In the genomic region with DNA sequence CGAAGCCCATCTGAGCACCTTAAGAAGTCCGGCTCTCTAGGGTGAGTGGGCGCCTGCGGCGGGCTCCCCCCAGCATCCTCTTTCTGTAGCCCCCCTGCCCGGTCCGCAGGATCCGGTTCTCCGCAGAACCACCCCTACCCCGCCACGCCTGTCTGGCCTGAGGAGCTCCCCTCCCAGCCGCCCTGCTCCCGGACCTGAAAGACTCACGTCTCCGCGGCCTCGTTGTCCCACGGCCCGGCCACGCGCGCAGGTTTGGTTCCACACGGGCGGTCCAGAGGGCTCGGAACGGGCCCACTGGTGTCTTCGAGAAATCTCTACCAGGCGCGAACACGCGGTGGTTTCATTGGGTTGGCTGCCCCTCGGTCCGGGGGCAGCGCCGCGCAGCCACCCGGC, we compare ENCODE assay signal across 8 cellular contexts. TPM values are rescaled to one million over a fixed set of nuclear protein-coding genes. Genes with fewer than 3 reads are reported as not detected.
DNase-seq lines count a peak whose midpoint lies in the region; ATAC-seq, FAIRE-seq and TF ChIP-seq lines count a peak whose summit lies in the region.

No MANE protein-coding gene starts in this region.

- peak overlapping the region; percentile 12 for H3K14ac ChIP-seq in trophoblast cell (ENCODE audit: low read length)

- TF ChIP-seq CTCF in OCI-LY3 (IDR thresholded peaks at IDR 0.05; ENCODE audit: low read depth, low read length), result no peak
- TF ChIP-seq CTCF in epithelial cell of proximal tubule (conservative IDR thresholded peaks at IDR 0.05; ENCODE audit: low read depth, low read length), result no peak

- H2BK5ac ChIP-seq in trophoblast cell (ENCODE audit: low read depth, low read length, poor library complexity), result no peak overlapping the region

- no CpG with 5 or more reads among the region's 37 CpGs for WGBS in trophoblast cell (ENCODE audit: extremely low coverage, insufficient coverage, insufficient read length)

- H3K9me3 Mint-ChIP-seq in CD4-positive, CD25-positive, alpha-beta regulatory T cell, result no peaks in the 10 kb centered on the region

- peaks cover 27% of the 10 kb centered on the region for H4K20me1 ChIP-seq in OCI-LY3 (ENCODE audit: insufficient read depth, low read length)

- H3K23ac ChIP-seq in trophoblast cell (ENCODE audit: low read length), result no peak overlapping the region

- peaks cover 10% of the 10 kb centered on the region for H3K79me1 ChIP-seq in trophoblast cell (ENCODE audit: low read length)

- H2AFZ ChIP-seq in OCI-LY3 (ENCODE audit: low read depth, low read length) (peak overlapping the region; percentile 82), trophoblast cell (ENCODE audit: insufficient read depth, low read length, poor library complexity) (peak overlapping the region; percentile 74)

- peak overlapping the region; percentile 98 for H3K9ac ChIP-seq in OCI-LY3 (ENCODE audit: low read length)
- H3K9ac ChIP-seq in trophoblast cell (ENCODE audit: low read length), result peak overlapping the region; percentile 74

- peaks cover 19% of the 10 kb centered on the region for H3K36me3 Mint-ChIP-seq in CD4-positive, CD25-positive, alpha-beta regulatory T cell

- H3K4me3 Mint-ChIP-seq in CD4-positive, CD25-positive, alpha-beta regulatory T cell, result peak overlapping the region; percentile 97 to 99 (median 98)

- peak overlapping the region; percentile 5 for H4K8ac ChIP-seq in trophoblast cell (ENCODE audit: low read depth, low read length)

- peak overlapping the region; percentile 28 for H3K18ac ChIP-seq in trophoblast cell (ENCODE audit: low read length)

- H4K12ac ChIP-seq in trophoblast cell (ENCODE audit: low read depth, low read length), result no peak overlapping the region

- no peaks in the 10 kb centered on the region for H3K27me3 ChIP-seq in CD4-positive, CD25-positive, alpha-beta regulatory T cell (ENCODE audit: control insufficient read depth, insufficient read depth, low read length)
- H3K27me3 ChIP-seq in OCI-LY3 (ENCODE audit: low read depth, low read length) (no peaks in the 10 kb centered on the region), trophoblast cell (ENCODE audit: insufficient read depth, low read length) (no peaks in the 10 kb centered on the region)

- ATAC-seq in CD4-positive, CD25-positive, alpha-beta regulatory T cell (ENCODE audit: low read depth in 2 of 2), result no peak
- peak; percentile 21 for ATAC-seq in GM21619 (IDR thresholded peaks at IDR 0.05; ENCODE audit: unreplicated experiment)

- no peak for DNase-seq in CD4-positive, CD25-positive, alpha-beta regulatory T cell
- DNase-seq in epithelial cell of proximal tubule (ENCODE audit: low read depth) (no peak), trophoblast cell (no peak), GM12892 (ENCODE audit: insufficient read length) (no peak)
- DNase-seq in stimulated activated CD4-positive, alpha-beta T cell treated with anti-CD3 and anti-CD28 coated beads, Interleukin-2, amount 100 ng/mL, for 48 hours, result no peak
- DNase-seq in activated CD8-positive, alpha-beta memory T cell treated with anti-CD3 and anti-CD28 coated beads for 24 hours, result no peak

- H3K27me3 Mint-ChIP-seq in CD4-positive, CD25-positive, alpha-beta regulatory T cell, result no peaks in the 10 kb centered on the region

- H3K4me1 ChIP-seq in CD4-positive, CD25-positive, alpha-beta regulatory T cell (ENCODE audit: control insufficient read depth, insufficient read depth, low read length, poor library complexity, severe bottlenecking), result peaks cover 48% of the 10 kb centered on the region
- H3K4me1 ChIP-seq in OCI-LY3 (ENCODE audit: low read length), result peaks cover 20% of the 10 kb centered on the region
- H3K4me1 ChIP-seq in trophoblast cell (ENCODE audit: control insufficient read depth in 1 of 2, insufficient read depth in 2 of 2, low read length in 2 of 2), result peaks cover 2 to 7% of the 10 kb centered on the region in 2 experiments

- H3K4me1 Mint-ChIP-seq in CD4-positive, CD25-positive, alpha-beta regulatory T cell, result peaks cover 37 to 70% (median 50%) of the 10 kb centered on the region in 4 donors

- no peak overlapping the region for H2BK12ac ChIP-seq in trophoblast cell (ENCODE audit: low read length)

- no peak overlapping the region for H2AK5ac ChIP-seq in trophoblast cell (ENCODE audit: low read length)

- H3K79me2 ChIP-seq in OCI-LY3 (ENCODE audit: low read length) (peaks cover 74% of the 10 kb centered on the region), trophoblast cell (ENCODE audit: control insufficient read depth, insufficient read depth, low read length, poor library complexity) (peaks cover 9% of the 10 kb centered on the region)

- H2BK120ac ChIP-seq in trophoblast cell (ENCODE audit: insufficient read depth, low read length, poor library complexity), result peak overlapping the region; percentile 67

- H3K27ac ChIP-seq in CD4-positive, CD25-positive, alpha-beta regulatory T cell (ENCODE audit: insufficient read depth, low read length, poor library complexity, severe bottlenecking), result peak overlapping the region; percentile 99
- H3K27ac ChIP-seq in OCI-LY3 (ENCODE audit: low read length) (peak overlapping the region; percentile 91), trophoblast cell (ENCODE audit: low read depth, low read length) (no peak overlapping the region)

- no peak overlapping the region for H3K4ac ChIP-seq in trophoblast cell (ENCODE audit: low read depth, low read length)

- H3K36me3 ChIP-seq in CD4-positive, CD25-positive, alpha-beta regulatory T cell (ENCODE audit: control insufficient read depth, insufficient read depth, low read length), result peaks cover 5% of the 10 kb centered on the region
- H3K36me3 ChIP-seq in OCI-LY3 (replicated peaks; ENCODE audit: low read depth, low read length) (peaks cover 28% of the 10 kb centered on the region), trophoblast cell (ENCODE audit: control insufficient read depth in 1 of 2, insufficient read depth in 2 of 2, low read length in 2 of 2) (peaks cover 0 to 4% of the 10 kb centered on the region in 2 experiments)

- no peak for FAIRE-seq in GM12892 (lab: Jason Lieb, UNC)

- H4K91ac ChIP-seq in trophoblast cell (ENCODE audit: low read depth, low read length), result peak overlapping the region; percentile 27

- peak overlapping the region; percentile 93 to 98 (median 98) for H3K27ac Mint-ChIP-seq in CD4-positive, CD25-positive, alpha-beta regulatory T cell

- H3K4me3 ChIP-seq in CD4-positive, CD25-positive, alpha-beta regulatory T cell (ENCODE audit: low read depth, low read length), result peak overlapping the region; percentile 98
- H3K4me3 ChIP-seq in OCI-LY3 (ENCODE audit: low read length) (peak overlapping the region; percentile 94), epithelial cell of proximal tubule (ENCODE audit: low read depth, low read length) (peak overlapping the region; percentile 73), trophoblast cell (ENCODE audit: low read depth, low read length) (peak overlapping the region; percentile 88)

- H3K9me3 ChIP-seq in CD4-positive, CD25-positive, alpha-beta regulatory T cell (ENCODE audit: control insufficient read depth in 2 of 2, low read length in 2 of 2), result no peaks in the 10 kb centered on the region
- H3K9me3 ChIP-seq in OCI-LY3 (ENCODE audit: insufficient read depth, low read length) (no peaks in the 10 kb centered on the region), trophoblast cell (ENCODE audit: insufficient read depth, low read depth, low read length) (no peaks in the 10 kb centered on the region)

- H3K4me2 ChIP-seq in OCI-LY3 (ENCODE audit: low read length) (peak overlapping the region; percentile 75), trophoblast cell (ENCODE audit: low read length) (peak overlapping the region; percentile 71)

- no peak for TF ChIP-seq POLR2A in GM12892 (IDR thresholded peaks at IDR 0.05; ENCODE audit: low read depth, low read length)

RNA-seq across cellular contexts. Expression of gene SLC39A6, which starts 0.2 kb away (rescaled TPM):
- 13.7 TPM for total RNA-seq in CD4-positive, CD25-positive, alpha-beta regulatory T cell
- 10 to 100 TPM; 22.3 to 25.9 (median 24.5) TPM for polyA plus RNA-seq in CD4-positive, CD25-positive, alpha-beta regulatory T cell
- 66.8 and 83.7 TPM in 2 replicates for total RNA-seq in epithelial cell of proximal tubule
- polyA plus RNA-seq in trophoblast cell (2013), result 37.8 and 38.9 TPM in 2 replicates
- polyA plus RNA-seq in GM12892 (2012; ENCODE audit: missing spikeins), result 26.8 TPM

RNA-seq across cellular contexts. Expression of gene ELP2, which starts 0.8 kb away (rescaled TPM):
- 161 TPM for total RNA-seq in CD4-positive, CD25-positive, alpha-beta regulatory T cell
- 10 to 100 TPM; 71.0 to 96.6 (median 87.5) TPM for polyA plus RNA-seq in CD4-positive, CD25-positive, alpha-beta regulatory T cell
- total RNA-seq in epithelial cell of proximal tubule, result 45.1 and 46.1 TPM in 2 replicates
- polyA plus RNA-seq in trophoblast cell (2013), result 57.9 and 60.3 TPM in 2 replicates
- polyA plus RNA-seq in GM12892 (2012; ENCODE audit: missing spikeins), result 91.3 TPM

RNA-seq across cellular contexts. Expression of gene MOCOS, which starts 58.4 kb away (rescaled TPM):
- not detected for total RNA-seq in CD4-positive, CD25-positive, alpha-beta regulatory T cell
- under 1 TPM in 1 of 4 donors, not detected in 3; 0.02 TPM for polyA plus RNA-seq in CD4-positive, CD25-positive, alpha-beta regulatory T cell
- 5.7 and 14.8 TPM in 2 replicates for total RNA-seq in epithelial cell of proximal tubule
- polyA plus RNA-seq in trophoblast cell (2013), result 0.70 and 0.89 TPM in 2 replicates
- 1.3 TPM for polyA plus RNA-seq in GM12892 (2012; ENCODE audit: missing spikeins)
